In genomic region chr20:35111141-35111888, GRCh38 we compare ENCODE assay signal across 14 cellular contexts. TPM values are rescaled to one million over a fixed set of nuclear protein-coding genes. Genes with fewer than 3 reads are reported as not detected.
DNase-seq lines count a peak whose midpoint lies in the region; ATAC-seq and TF ChIP-seq lines count a peak whose summit lies in the region.
"Had no signal": no experiment of that assay in that cellular context is flagged by ENCODE, and none has a peak within 500 bp of the region (broad histone marks: within the 10 kb centered on the region; RNA-seq: fewer than 3 reads in every experiment).

No MANE protein-coding gene starts in this region.

- peaks cover 4% of the 10 kb centered on the region for H3K36me3 Mint-ChIP-seq in activated CD8-positive, alpha-beta T cell treated with anti-CD3 and anti-CD28 coated beads for 36 hours (ENCODE audit: low read depth)
- peaks cover 22% of the 10 kb centered on the region for H3K36me3 Mint-ChIP-seq in activated CD8-positive, alpha-beta T cell treated with anti-CD3 and anti-CD28 coated beads, Interleukin-2, amount 10 ng/mL, durations not matched to agents 7 days and 5 days (ENCODE audit: low read depth)
- peaks cover 8% of the 10 kb centered on the region for H3K36me3 Mint-ChIP-seq in natural killer cell treated with Interleukin-12 subunit alpha and Interleukin-12 subunit beta and Interleukin-15 and Interleukin-18, amount 100 ng/mL, for 72 hours

- no peak overlapping the region for H3K4me3 Mint-ChIP-seq in activated CD8-positive, alpha-beta T cell treated with anti-CD3 and anti-CD28 coated beads for 36 hours
- H3K4me3 Mint-ChIP-seq in activated CD8-positive, alpha-beta T cell treated with anti-CD3 and anti-CD28 coated beads, Interleukin-2, amount 10 ng/mL, durations not matched to agents 7 days and 5 days, result no peak overlapping the region
- H3K4me3 Mint-ChIP-seq in natural killer cell treated with Interleukin-12 subunit alpha and Interleukin-12 subunit beta and Interleukin-15 and Interleukin-18, amount 100 ng/mL, for 72 hours, result peak overlapping the region; percentile 4
- H3K4me3 Mint-ChIP-seq: central memory CD8-positive, alpha-beta T cell; neural progenitor cell; T-cell had no signal

- H2AK5ac ChIP-seq in neuronal stem cell (ENCODE audit: low read depth, low read length), result no peak overlapping the region

- no peak for TF ChIP-seq CTCF in activated CD8-positive, alpha-beta T cell treated with anti-CD3 and anti-CD28 coated beads for 36 hours (IDR thresholded peaks at IDR 0.05)
- no peak for TF ChIP-seq CTCF in NB4 (IDR thresholded peaks at IDR 0.05; ENCODE audit: low read depth, low read length)

- no peak for ATAC-seq in activated CD8-positive, alpha-beta T cell treated with anti-CD3 and anti-CD28 coated beads for 36 hours
- ATAC-seq in activated CD8-positive, alpha-beta T cell treated with anti-CD3 and anti-CD28 coated beads, Interleukin-2, amount 10 ng/mL, durations not matched to agents 7 days and 5 days, result no peak
- peak in 1 of 2 donors; percentile 52 for ATAC-seq in natural killer cell treated with Interleukin-12 subunit alpha and Interleukin-12 subunit beta and Interleukin-15 and Interleukin-18, amount 100 ng/mL, for 72 hours
- ATAC-seq: T-cell had no signal

- H2BK5ac ChIP-seq in neuronal stem cell (ENCODE audit: low read length), result no peak overlapping the region

- no peak overlapping the region for H3K23ac ChIP-seq in neuronal stem cell (ENCODE audit: low read depth, low read length, poor library complexity)

- no peaks in the 10 kb centered on the region for H3K9me3 ChIP-seq in neuronal stem cell (replicated peaks in 1 of 2; ENCODE audit: control insufficient read depth in 2 of 2, insufficient read depth in 1 of 2, low read depth in 1 of 2, low read length in 2 of 2)
- H3K9me3 ChIP-seq: upper lobe of left lung had no signal

- H2AFZ ChIP-seq in neuronal stem cell (ENCODE audit: low read length), result no peak overlapping the region
- H2AFZ ChIP-seq: neural progenitor cell had no signal

- peaks cover 5 to 8% of the 10 kb centered on the region in 2 donors for H3K36me3 ChIP-seq in neuronal stem cell (replicated peaks in 1 of 2; ENCODE audit: control insufficient read depth in 2 of 2, insufficient read depth in 2 of 2, low read length in 2 of 2)
- H3K36me3 ChIP-seq: neural progenitor cell had no signal

- H2BK12ac ChIP-seq in neuronal stem cell (ENCODE audit: low read length), result no peak overlapping the region

- H2BK15ac ChIP-seq in neuronal stem cell (ENCODE audit: low read length), result no peak overlapping the region

- H4K8ac ChIP-seq in neuronal stem cell (ENCODE audit: low read depth, low read length), result no peak overlapping the region

- TF ChIP-seq POLR2A in NB4 (IDR thresholded peaks at IDR 0.05; ENCODE audit: extremely low read depth, insufficient read length), result no peak

- H3K27me3 ChIP-seq in neuronal stem cell (ENCODE audit: control insufficient read depth in 3 of 3, insufficient read depth in 3 of 3, low read depth in 1 of 3, low read length in 3 of 3), result no peaks in the 10 kb centered on the region
- H3K27me3 ChIP-seq: neural progenitor cell, upper lobe of left lung had no signal

- no peak overlapping the region for H3K18ac ChIP-seq in neuronal stem cell (ENCODE audit: low read length)

- H3K9ac ChIP-seq in neuronal stem cell (ENCODE audit: low read depth, low read length, poor library complexity), result no peak overlapping the region
- H3K9ac ChIP-seq: KMS-11, neural progenitor cell had no signal

- H3K27me3 Mint-ChIP-seq in activated CD8-positive, alpha-beta T cell treated with anti-CD3 and anti-CD28 coated beads for 36 hours, result no peaks in the 10 kb centered on the region
- H3K27me3 Mint-ChIP-seq in activated CD8-positive, alpha-beta T cell treated with anti-CD3 and anti-CD28 coated beads, Interleukin-2, amount 10 ng/mL, durations not matched to agents 7 days and 5 days (ENCODE audit: low read depth), result peaks cover 2% of the 10 kb centered on the region
- no peaks in the 10 kb centered on the region for H3K27me3 Mint-ChIP-seq in natural killer cell treated with Interleukin-12 subunit alpha and Interleukin-12 subunit beta and Interleukin-15 and Interleukin-18, amount 100 ng/mL, for 72 hours
- H3K27me3 Mint-ChIP-seq: central memory CD8-positive, alpha-beta T cell; T-cell had no signal

- H3K9me3 Mint-ChIP-seq in activated CD8-positive, alpha-beta T cell treated with anti-CD3 and anti-CD28 coated beads for 36 hours, result no peaks in the 10 kb centered on the region
- no peaks in the 10 kb centered on the region for H3K9me3 Mint-ChIP-seq in activated CD8-positive, alpha-beta T cell treated with anti-CD3 and anti-CD28 coated beads, Interleukin-2, amount 10 ng/mL, durations not matched to agents 7 days and 5 days (ENCODE audit: insufficient read depth)
- H3K9me3 Mint-ChIP-seq in natural killer cell treated with Interleukin-12 subunit alpha and Interleukin-12 subunit beta and Interleukin-15 and Interleukin-18, amount 100 ng/mL, for 72 hours, result no peaks in the 10 kb centered on the region
- H3K9me3 Mint-ChIP-seq: central memory CD8-positive, alpha-beta T cell; neural progenitor cell; T-cell had no signal

- H3K4me2 ChIP-seq in neuronal stem cell (ENCODE audit: insufficient read depth, low read length, poor library complexity, severe bottlenecking), result no peak overlapping the region
- H3K4me2 ChIP-seq: KMS-11, neural progenitor cell had no signal

- CTCF ChIA-PET in activated CD8-positive, alpha-beta T cell treated with anti-CD3 and anti-CD28 coated beads for 36 hours (lab: Charles Lee), result interaction anchor here (1.4 to 1.6 kb wide), 2 partner anchors 15 to 98 kb away, joined by 6 to 7 read pairs; no protein-coding TSS in a partner anchor
- CTCF ChIA-PET in activated CD8-positive, alpha-beta T cell treated with anti-CD3 and anti-CD28 coated beads, Interleukin-2, amount 10 ng/mL, durations not matched to agents 7 days and 5 days (lab: Charles Lee), result interaction anchor here (2.7 kb wide), 1 partner anchor 15 kb away, joined by 11 read pairs; no protein-coding TSS in a partner anchor

- no peak overlapping the region for H3K27ac ChIP-seq in neuronal stem cell (replicated peaks; ENCODE audit: low read length)
- H3K27ac ChIP-seq: KMS-11, neural progenitor cell, upper lobe of left lung had no signal

- H3K79me1 ChIP-seq in neuronal stem cell (ENCODE audit: low read depth, low read length), result no peaks in the 10 kb centered on the region

- H3K4me1 Mint-ChIP-seq in activated CD8-positive, alpha-beta T cell treated with anti-CD3 and anti-CD28 coated beads for 36 hours (ENCODE audit: low read depth), result peaks cover 6% of the 10 kb centered on the region
- H3K4me1 Mint-ChIP-seq in activated CD8-positive, alpha-beta T cell treated with anti-CD3 and anti-CD28 coated beads, Interleukin-2, amount 10 ng/mL, durations not matched to agents 7 days and 5 days (ENCODE audit: low read depth), result no peaks in the 10 kb centered on the region
- H3K4me1 Mint-ChIP-seq in natural killer cell treated with Interleukin-12 subunit alpha and Interleukin-12 subunit beta and Interleukin-15 and Interleukin-18, amount 100 ng/mL, for 72 hours (ENCODE audit: low read depth in 2 of 2), result peaks cover 9 to 14% of the 10 kb centered on the region in 2 donors
- H3K4me1 Mint-ChIP-seq: central memory CD8-positive, alpha-beta T cell; neural progenitor cell; T-cell had no signal

- POLR2A ChIA-PET in activated CD8-positive, alpha-beta T cell treated with anti-CD3 and anti-CD28 coated beads for 36 hours (lab: Charles Lee), result interaction anchor here (0.9 kb wide), 2 partner anchors 12 to 346 kb away, joined by 3 read pairs; no protein-coding TSS in a partner anchor
- POLR2A ChIA-PET in activated CD8-positive, alpha-beta T cell treated with anti-CD3 and anti-CD28 coated beads, Interleukin-2, amount 10 ng/mL, durations not matched to agents 7 days and 5 days (lab: Charles Lee), result no interaction called here

- no peaks in the 10 kb centered on the region for H3K4me1 ChIP-seq in neuronal stem cell (ENCODE audit: control insufficient read depth in 2 of 2, insufficient read depth in 1 of 2, low read depth in 1 of 2, low read length in 2 of 2)
- H3K4me1 ChIP-seq: neural progenitor cell, upper lobe of left lung had no signal

- DNase-seq in activated CD8-positive, alpha-beta T cell treated with anti-CD3 and anti-CD28 coated beads for 36 hours, result no peak
- no peak for DNase-seq in activated CD8-positive, alpha-beta T cell treated with anti-CD3 and anti-CD28 coated beads, Interleukin-2, amount 10 ng/mL, durations not matched to agents 7 days and 5 days
- DNase-seq in NB4 (ENCODE audit: low read depth) (peak; percentile 44), dermis blood vessel endothelial cell (peak; percentile 71), neuronal stem cell (ENCODE audit: low spot score) (no peak), NCI-H524 treated with DMSO at 0.1 percent for 48 hours (lab: John Stamatoyannopoulos, UW) (no peak)
- no peak for DNase-seq in natural killer cell treated with Interleukin-12 subunit alpha and Interleukin-12 subunit beta and Interleukin-15 and Interleukin-18, amount 100 ng/mL, for 72 hours (ENCODE audit: low spot score)
- no peak for DNase-seq in activated CD8-positive, alpha-beta memory T cell treated with anti-CD3 and anti-CD28 coated beads for 24 hours
- DNase-seq: NCI-H446 treated with DMSO at 0.1 percent for 48 hours, T-cell, upper lobe of left lung had no signal

- intact Hi-C loops in activated CD8-positive, alpha-beta T cell treated with anti-CD3 and anti-CD28 coated beads for 36 hours (cut with micrococcal nuclease), result no loop called here

- H4K91ac ChIP-seq in neuronal stem cell (ENCODE audit: low read depth, low read length, poor library complexity), result no peak overlapping the region

- H3K4ac ChIP-seq in neuronal stem cell (ENCODE audit: low read length), result no peak overlapping the region

- H3K4me3 ChIP-seq in NB4 (ENCODE audit: low read depth, low read length) (no peak overlapping the region), neuronal stem cell (ENCODE audit: low read length in 2 of 2) (no peak overlapping the region)
- H3K4me3 ChIP-seq: neural progenitor cell, upper lobe of left lung had no signal

- H3K14ac ChIP-seq in neuronal stem cell (ENCODE audit: low read length), result no peak overlapping the region

- no CpG with 5 or more reads among the region's 4 CpGs for WGBS in neuronal stem cell (ENCODE audit: extremely low coverage in 2 of 2, insufficient read length in 2 of 2, insufficient replicate concordance in 1 of 2), 2 donors

- peak overlapping the region; percentile 53 for H3K27ac Mint-ChIP-seq in activated CD8-positive, alpha-beta T cell treated with anti-CD3 and anti-CD28 coated beads for 36 hours
- no peak overlapping the region for H3K27ac Mint-ChIP-seq in activated CD8-positive, alpha-beta T cell treated with anti-CD3 and anti-CD28 coated beads, Interleukin-2, amount 10 ng/mL, durations not matched to agents 7 days and 5 days
- H3K27ac Mint-ChIP-seq in natural killer cell treated with Interleukin-12 subunit alpha and Interleukin-12 subunit beta and Interleukin-15 and Interleukin-18, amount 100 ng/mL, for 72 hours, result peak overlapping the region; percentile 65 to 83
- H3K27ac Mint-ChIP-seq: neural progenitor cell, T-cell had no signal

- H2BK120ac ChIP-seq in neuronal stem cell (ENCODE audit: low read depth, low read length), result no peak overlapping the region

RNA-seq across cellular contexts. Expression of gene TRPC4AP, which starts 18.7 kb away (rescaled TPM):
- 10 to 100 TPM; 34.2 to 38.2 TPM for total RNA-seq in activated CD8-positive, alpha-beta T cell treated with anti-CD3 and anti-CD28 coated beads for 36 hours
- 10 to 100 TPM; 43.2 to 44.6 TPM for total RNA-seq in activated CD8-positive, alpha-beta T cell treated with anti-CD3 and anti-CD28 coated beads, Interleukin-2, amount 10 ng/mL, durations not matched to agents 7 days and 5 days
- 90.2 and 100 TPM in 2 replicates for total RNA-seq in dermis blood vessel endothelial cell
- total RNA-seq in natural killer cell treated with Interleukin-12 subunit alpha and Interleukin-12 subunit beta and Interleukin-15 and Interleukin-18, amount 100 ng/mL, for 72 hours, result 10 to 100 TPM; 62.8 to 86.4 TPM
- polyA plus RNA-seq in neuronal stem cell (2013, experiment 1 of 2), result 44.5 TPM
- polyA plus RNA-seq in neuronal stem cell (2013, experiment 2 of 2), result 44.4 TPM

RNA-seq across cellular contexts. Expression of gene EDEM2, which starts 35.8 kb away (rescaled TPM):
- total RNA-seq in activated CD8-positive, alpha-beta T cell treated with anti-CD3 and anti-CD28 coated beads for 36 hours, result 10 to 100 TPM; 14.4 to 16.0 TPM
- total RNA-seq in activated CD8-positive, alpha-beta T cell treated with anti-CD3 and anti-CD28 coated beads, Interleukin-2, amount 10 ng/mL, durations not matched to agents 7 days and 5 days, result 10 to 100 TPM; 19.5 to 19.6 TPM
- 82.9 and 92.2 TPM in 2 replicates for total RNA-seq in dermis blood vessel endothelial cell
- total RNA-seq in natural killer cell treated with Interleukin-12 subunit alpha and Interleukin-12 subunit beta and Interleukin-15 and Interleukin-18, amount 100 ng/mL, for 72 hours, result 10 to 100 TPM; 27.8 to 29.2 TPM
- 11.0 TPM for polyA plus RNA-seq in neuronal stem cell (2013, experiment 1 of 2)
- polyA plus RNA-seq in neuronal stem cell (2013, experiment 2 of 2), result 10.4 TPM

Comparison
In these comparisons a context has a peak if more than half of its experiments do, and no peak if none do; other contexts are left out.
1. DNase-seq: peak in NB4 (single experiment) and dermis blood vessel endothelial cell (single experiment); none in activated CD8-positive, alpha-beta T cell treated with anti-CD3 and anti-CD28 coated beads for 36 hours (single experiment), activated CD8-positive, alpha-beta T cell treated with anti-CD3 and anti-CD28 coated beads, Interleukin-2, amount 10 ng/mL, durations not matched to agents 7 days and 5 days (single experiment), natural killer cell treated with Interleukin-12 subunit alpha and Interleukin-12 subunit beta and Interleukin-15 and Interleukin-18, amount 100 ng/mL, for 72 hours (single experiment), activated CD8-positive, alpha-beta memory T cell treated with anti-CD3 and anti-CD28 coated beads for 24 hours (single experiment), neuronal stem cell (single experiment) and NCI-H524 treated with DMSO at 0.1 percent for 48 hours (single experiment).